ENCODE assay signal across 10 cellular contexts in the genomic region with DNA sequence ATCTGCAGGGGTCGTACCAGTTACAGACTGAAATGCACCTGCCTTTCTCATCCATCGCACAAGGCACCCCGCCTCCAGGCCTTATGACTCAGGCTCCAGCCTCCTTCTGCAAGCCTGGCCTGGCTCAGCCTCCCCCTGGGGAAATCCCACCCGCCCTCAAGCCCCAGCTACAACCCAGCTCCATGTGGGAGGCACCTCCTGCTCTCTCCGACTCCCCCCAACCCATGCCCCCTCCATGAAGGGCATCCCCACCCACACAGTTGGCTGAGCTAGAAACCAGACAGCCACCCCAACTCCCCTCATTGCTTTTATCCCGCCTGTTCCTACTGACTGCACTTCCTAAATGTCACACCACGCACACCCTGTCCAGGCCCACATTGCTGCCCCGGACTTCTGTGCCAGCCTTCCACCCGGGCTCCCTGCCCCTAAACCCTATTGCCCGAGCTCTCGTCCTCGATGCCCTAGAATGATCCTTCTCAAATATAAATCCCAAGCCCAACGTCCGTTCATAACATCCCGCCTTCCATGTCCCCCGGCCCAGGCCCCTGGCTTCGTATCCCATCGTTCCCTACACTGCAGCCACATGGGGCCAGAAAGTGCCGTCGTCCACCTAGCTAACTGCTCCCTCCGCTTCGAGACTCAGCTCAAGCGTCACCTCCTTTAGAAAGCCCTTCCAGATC. TPM values are rescaled to one million over a fixed set of nuclear protein-coding genes. Genes with fewer than 3 reads are reported as not detected.
DNase-seq lines count a peak whose midpoint lies in the region; ATAC-seq and TF ChIP-seq lines count a peak whose summit lies in the region.
"Had no signal": no experiment of that assay in that cellular context is flagged by ENCODE, and none has a peak within 500 bp of the region (broad histone marks: within the 10 kb centered on the region; RNA-seq: fewer than 3 reads in every experiment).

No MANE protein-coding gene starts in this region.

- H3K27me3 ChIP-seq in left ventricle myocardium inferior (ENCODE audit: low read depth) (no peaks in the 10 kb centered on the region), right atrium auricular region (no peaks in the 10 kb centered on the region), lower lobe of right lung (ENCODE audit: low read depth) (no peaks in the 10 kb centered on the region)
- H3K27me3 ChIP-seq: brain microvascular endothelial cell had no signal

- H3K4me3 ChIP-seq in left ventricle myocardium inferior (no peak overlapping the region), right atrium auricular region (no peak overlapping the region), lower lobe of right lung (no peak overlapping the region)

- CTCF ChIA-PET in activated naive CD4-positive, alpha-beta T cell treated with anti-CD3 and anti-CD28 coated beads, Interleukin-2, amount 10 ng/mL, durations not matched to agents 7 days and 5 days (lab: Charles Lee), result interaction anchor here (1.4 to 2.2 kb wide), 2 partner anchors 23 to 30 kb away, joined by 4 to 6 read pairs; no protein-coding TSS in a partner anchor

- peaks cover 14% of the 10 kb centered on the region for H3K9me3 Mint-ChIP-seq in activated naive CD4-positive, alpha-beta T cell treated with anti-CD3 and anti-CD28 coated beads, Interleukin-2, amount 10 ng/mL, durations not matched to agents 7 days and 5 days
- peaks cover 16% of the 10 kb centered on the region for H3K9me3 Mint-ChIP-seq in nephron progenitor cell

- H3K36me3 Mint-ChIP-seq in activated naive CD4-positive, alpha-beta T cell treated with anti-CD3 and anti-CD28 coated beads, Interleukin-2, amount 10 ng/mL, durations not matched to agents 7 days and 5 days, result peaks cover 25% of the 10 kb centered on the region
- H3K36me3 Mint-ChIP-seq in nephron progenitor cell (ENCODE audit: low read depth), result peaks cover 17% of the 10 kb centered on the region

- no peak overlapping the region for H3K4me3 Mint-ChIP-seq in activated naive CD4-positive, alpha-beta T cell treated with anti-CD3 and anti-CD28 coated beads, Interleukin-2, amount 10 ng/mL, durations not matched to agents 7 days and 5 days
- H3K4me3 Mint-ChIP-seq in nephron progenitor cell, result no peak overlapping the region

- H3K27ac ChIP-seq in left ventricle myocardium inferior (replicated peaks) (peak overlapping the region; percentile 70), right atrium auricular region (peak overlapping the region in 1 of 2 donors; percentile 17), substantia nigra (ENCODE audit: low read depth, low read length, poor library complexity, severe bottlenecking) (peak overlapping the region; percentile 90), lower lobe of right lung (no peak overlapping the region)
- H3K27ac ChIP-seq: brain microvascular endothelial cell had no signal

- H3K4me1 ChIP-seq in left ventricle myocardium inferior (peaks cover 89% of the 10 kb centered on the region), right atrium auricular region (peaks cover 0 to 82% of the 10 kb centered on the region in 2 donors), lower lobe of right lung (peaks cover 14% of the 10 kb centered on the region)

- H3K27me3 Mint-ChIP-seq in activated naive CD4-positive, alpha-beta T cell treated with anti-CD3 and anti-CD28 coated beads, Interleukin-2, amount 10 ng/mL, durations not matched to agents 7 days and 5 days, result no peaks in the 10 kb centered on the region
- H3K27me3 Mint-ChIP-seq in nephron progenitor cell (ENCODE audit: low read depth, poor library complexity), result peaks cover 8% of the 10 kb centered on the region

- H3K36me3 ChIP-seq in left ventricle myocardium inferior (peaks cover 4% of the 10 kb centered on the region), right atrium auricular region (peaks cover 5% of the 10 kb centered on the region), lower lobe of right lung (no peaks in the 10 kb centered on the region)
- H3K36me3 ChIP-seq: brain microvascular endothelial cell had no signal

- H3K27ac Mint-ChIP-seq in activated naive CD4-positive, alpha-beta T cell treated with anti-CD3 and anti-CD28 coated beads, Interleukin-2, amount 10 ng/mL, durations not matched to agents 7 days and 5 days, result peak overlapping the region; percentile 78
- H3K27ac Mint-ChIP-seq in nephron progenitor cell, result peak overlapping the region; percentile 68

- peak; percentile 14 for DNase-seq in left ventricle myocardium inferior
- DNase-seq in right atrium auricular region (ENCODE audit: low spot score), result no peak
- no peak for DNase-seq in activated naive CD4-positive, alpha-beta T cell treated with anti-CD3 and anti-CD28 coated beads, Interleukin-2, amount 10 ng/mL, durations not matched to agents 7 days and 5 days
- DNase-seq in nephron progenitor cell, result no peak
- no peak for DNase-seq in substantia nigra (lab: John Stamatoyannopoulos, UW)
- DNase-seq in COLO829 (ENCODE audit: low spot score), result no peak
- no peak for DNase-seq in lower lobe of right lung
- DNase-seq: brain microvascular endothelial cell, NCI-H146 had no signal

- no peak for ATAC-seq in HG02840 (IDR thresholded peaks at IDR 0.05; ENCODE audit: low FRiP score, unreplicated experiment)
- no peak for ATAC-seq in lower lobe of right lung

- peaks cover 4% of the 10 kb centered on the region for H3K9me3 ChIP-seq in left ventricle myocardium inferior (replicated peaks)
- peaks cover under 1 to 1% of the 10 kb centered on the region in 2 donors for H3K9me3 ChIP-seq in right atrium auricular region
- H3K9me3 ChIP-seq in lower lobe of right lung, result peaks cover 3% of the 10 kb centered on the region

- no peak for TF ChIP-seq CTCF in left ventricle myocardium inferior (IDR thresholded peaks at IDR 0.05; ENCODE audit: borderline replicate concordance)
- TF ChIP-seq CTCF in right atrium auricular region (IDR thresholded peaks at IDR 0.05), result no peak
- no peak for TF ChIP-seq CTCF in nephron progenitor cell (IDR thresholded peaks at IDR 0.05)
- TF ChIP-seq CTCF in lower lobe of right lung (IDR thresholded peaks at IDR 0.05), result no peak

- peaks cover 52% of the 10 kb centered on the region for H3K4me1 Mint-ChIP-seq in activated naive CD4-positive, alpha-beta T cell treated with anti-CD3 and anti-CD28 coated beads, Interleukin-2, amount 10 ng/mL, durations not matched to agents 7 days and 5 days
- H3K4me1 Mint-ChIP-seq in nephron progenitor cell, result peaks cover 79% of the 10 kb centered on the region

- intact Hi-C loops in left ventricle myocardium inferior (cut with micrococcal nuclease) (no loop called here), lower lobe of right lung (cut with DNase I) (no loop called here)

RNA-seq across cellular contexts. Expression of gene DNMT3A, which starts 9.9 kb away (rescaled TPM):
- total RNA-seq in left ventricle myocardium inferior, result 16.5 TPM
- 1 to 10 TPM; 6.0 to 8.1 TPM for total RNA-seq in right atrium auricular region
- 35.6 TPM for total RNA-seq in lower lobe of right lung
